Comparison of ENCODE assay signal across 1 cellular context in genomic region chr1:246760426-246761347, GRCh38.
TF ChIP-seq lines count a peak whose summit lies in the region.

No MANE protein-coding gene starts in this region.

TF ChIP-seq in GM23338, 12 proteins besides CTCF, POLR2A, EP300 and RAD21:
- no peak for TF ChIP-seq REST (IDR thresholded peaks at IDR 0.05; ENCODE audit: unreplicated experiment)
TF ChIP-seq in GM23338: peak in this region for 0.
